In genomic region chr21:33412832-33413519, GRCh38 we compare ENCODE assay signal across 1 cellular context.
TF ChIP-seq lines count a peak whose summit lies in the region.

No MANE protein-coding gene starts in this region.

TF ChIP-seq in WTC11, 78 proteins besides CTCF, POLR2A, EP300 and RAD21 (continued from another document):
- no peak for TF ChIP-seq HMGXB4 (CRISPR knock-in tag; IDR thresholded peaks at IDR 0.05)
